Comparison of ENCODE assay signal across 1 cellular context in the genomic region with DNA sequence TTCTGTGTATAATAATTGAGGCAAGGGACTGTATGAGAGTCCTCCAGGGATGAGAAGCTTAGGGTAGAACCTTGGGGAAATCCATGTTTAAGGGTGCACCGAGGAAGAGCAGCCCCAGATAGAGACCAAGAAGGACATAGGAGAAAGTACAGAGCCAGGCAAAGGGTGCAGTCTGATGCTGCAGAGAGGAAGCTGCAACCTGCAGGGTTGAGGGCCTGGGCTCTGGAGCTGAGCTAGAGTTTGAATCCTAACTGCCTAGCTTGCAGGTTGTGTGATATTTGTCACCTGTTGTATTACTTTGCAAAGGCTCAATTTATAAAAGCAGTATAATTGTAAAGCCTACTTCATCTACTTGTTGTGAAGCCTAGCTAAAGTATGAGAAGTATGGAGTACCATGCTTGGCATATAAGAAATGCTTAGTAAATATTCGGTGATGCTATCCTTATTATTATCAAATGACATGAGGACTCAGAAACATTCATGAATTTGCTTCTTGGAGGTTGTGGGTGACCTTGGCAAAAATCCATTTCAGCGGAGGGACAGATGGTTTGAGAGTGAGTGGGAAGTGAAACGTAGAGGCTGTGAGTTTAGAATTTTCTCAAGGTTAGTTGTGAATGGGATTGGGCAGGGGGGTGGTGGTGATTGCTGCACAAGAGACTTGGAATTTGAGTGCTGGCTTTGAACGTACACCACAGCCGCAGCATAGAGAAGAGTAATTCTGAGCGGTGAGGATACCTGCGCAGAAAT.
TF ChIP-seq lines count a peak whose summit lies in the region.

No MANE protein-coding gene starts in this region.

TF ChIP-seq in HepG2, 621 proteins besides CTCF, POLR2A, EP300 and RAD21 (continued from another document):
- TF ChIP-seq, protein P1, sequence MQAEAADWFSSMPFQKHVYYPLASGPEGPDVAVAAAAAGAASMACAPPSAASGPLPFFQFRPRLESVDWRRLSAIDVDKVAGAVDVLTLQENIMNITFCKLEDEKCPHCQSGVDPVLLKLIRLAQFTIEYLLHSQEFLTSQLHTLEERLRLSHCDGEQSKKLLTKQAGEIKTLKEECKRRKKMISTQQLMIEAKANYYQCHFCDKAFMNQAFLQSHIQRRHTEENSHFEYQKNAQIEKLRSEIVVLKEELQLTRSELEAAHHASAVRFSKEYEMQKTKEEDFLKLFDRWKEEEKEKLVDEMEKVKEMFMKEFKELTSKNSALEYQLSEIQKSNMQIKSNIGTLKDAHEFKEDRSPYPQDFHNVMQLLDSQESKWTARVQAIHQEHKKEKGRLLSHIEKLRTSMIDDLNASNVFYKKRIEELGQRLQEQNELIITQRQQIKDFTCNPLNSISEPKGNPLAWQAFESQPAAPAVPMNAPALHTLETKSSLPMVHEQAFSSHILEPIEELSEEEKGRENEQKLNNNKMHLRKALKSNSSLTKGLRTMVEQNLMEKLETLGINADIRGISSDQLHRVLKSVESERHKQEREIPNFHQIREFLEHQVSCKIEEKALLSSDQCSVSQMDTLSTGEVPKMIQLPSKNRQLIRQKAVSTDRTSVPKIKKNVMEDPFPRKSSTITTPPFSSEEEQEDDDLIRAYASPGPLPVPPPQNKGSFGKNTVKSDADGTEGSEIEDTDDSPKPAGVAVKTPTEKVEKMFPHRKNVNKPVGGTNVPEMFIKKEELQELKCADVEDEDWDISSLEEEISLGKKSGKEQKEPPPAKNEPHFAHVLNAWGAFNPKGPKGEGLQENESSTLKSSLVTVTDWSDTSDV (CRISPR knock-in tag; IDR thresholded peaks at IDR 0.05), result no peak
- TF ChIP-seq, protein P2, sequence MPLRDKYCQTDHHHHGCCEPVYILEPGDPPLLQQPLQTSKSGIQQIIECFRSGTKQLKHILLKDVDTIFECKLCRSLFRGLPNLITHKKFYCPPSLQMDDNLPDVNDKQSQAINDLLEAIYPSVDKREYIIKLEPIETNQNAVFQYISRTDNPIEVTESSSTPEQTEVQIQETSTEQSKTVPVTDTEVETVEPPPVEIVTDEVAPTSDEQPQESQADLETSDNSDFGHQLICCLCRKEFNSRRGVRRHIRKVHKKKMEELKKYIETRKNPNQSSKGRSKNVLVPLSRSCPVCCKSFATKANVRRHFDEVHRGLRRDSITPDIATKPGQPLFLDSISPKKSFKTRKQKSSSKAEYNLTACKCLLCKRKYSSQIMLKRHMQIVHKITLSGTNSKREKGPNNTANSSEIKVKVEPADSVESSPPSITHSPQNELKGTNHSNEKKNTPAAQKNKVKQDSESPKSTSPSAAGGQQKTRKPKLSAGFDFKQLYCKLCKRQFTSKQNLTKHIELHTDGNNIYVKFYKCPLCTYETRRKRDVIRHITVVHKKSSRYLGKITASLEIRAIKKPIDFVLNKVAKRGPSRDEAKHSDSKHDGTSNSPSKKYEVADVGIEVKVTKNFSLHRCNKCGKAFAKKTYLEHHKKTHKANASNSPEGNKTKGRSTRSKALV (CRISPR knock-in tag; IDR thresholded peaks at IDR 0.05), result no peak
- TF ChIP-seq ZNF703 (CRISPR knock-in tag; IDR thresholded peaks at IDR 0.05; ENCODE audit: borderline replicate concordance) (no peak), SP1 (IDR thresholded peaks at IDR 0.05) (no peak), SP1 (CRISPR knock-in tag; IDR thresholded peaks at IDR 0.05) (no peak), RFX1 (IDR thresholded peaks at IDR 0.05) (no peak), CENPX (CRISPR knock-in tag; IDR thresholded peaks at IDR 0.05) (no peak), ONECUT2 (CRISPR knock-in tag; IDR thresholded peaks at IDR 0.05) (no peak)
TF ChIP-seq in HepG2: peak in this region for 0.
